2 cellular contexts compared by ENCODE assay signal in the genomic region with DNA sequence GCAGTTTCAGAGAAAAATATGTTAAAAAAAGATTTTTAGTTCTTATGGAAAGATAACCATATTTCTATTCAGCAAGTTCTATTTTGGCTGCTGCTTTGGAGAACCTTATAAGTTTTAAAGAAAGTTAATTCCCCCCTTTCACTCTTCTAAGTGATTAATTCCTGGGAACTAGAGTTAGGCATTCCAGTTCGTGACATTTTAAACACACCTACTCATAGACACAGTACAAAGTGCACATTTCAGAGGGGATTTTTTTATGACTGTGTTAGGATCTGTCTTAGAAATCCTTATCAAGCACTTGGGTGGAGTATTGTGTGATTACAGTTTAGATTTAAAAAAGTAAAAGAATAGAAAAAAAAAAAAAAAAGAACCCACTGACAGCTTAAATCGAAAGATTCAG.
TF ChIP-seq lines count a peak whose summit lies in the region.

No MANE protein-coding gene starts in this region.

TF ChIP-seq in SK-N-SH, 30 proteins besides CTCF, POLR2A, EP300 and RAD21 (continued from another document):
- no peak for TF ChIP-seq RFX5 (IDR thresholded peaks at IDR 0.05; ENCODE audit: low read length)
- TF ChIP-seq, protein P1, sequence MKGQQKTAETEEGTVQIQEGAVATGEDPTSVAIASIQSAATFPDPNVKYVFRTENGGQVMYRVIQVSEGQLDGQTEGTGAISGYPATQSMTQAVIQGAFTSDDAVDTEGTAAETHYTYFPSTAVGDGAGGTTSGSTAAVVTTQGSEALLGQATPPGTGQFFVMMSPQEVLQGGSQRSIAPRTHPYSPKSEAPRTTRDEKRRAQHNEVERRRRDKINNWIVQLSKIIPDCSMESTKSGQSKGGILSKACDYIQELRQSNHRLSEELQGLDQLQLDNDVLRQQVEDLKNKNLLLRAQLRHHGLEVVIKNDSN (IDR thresholded peaks at IDR 0.05; ENCODE audit: borderline replicate concordance, low read depth) = no peak
- TF ChIP-seq ELF1 (IDR thresholded peaks at IDR 0.05) = no peak
- TF ChIP-seq RCOR1 (IDR thresholded peaks at IDR 0.05; ENCODE audit: low read length) = no peak

TF ChIP-seq in SK-N-SH treated with all-trans-retinoic acid at 6 μM for 48 hours, 23 proteins besides CTCF, POLR2A, EP300 and RAD21 (continued from another document):
- TF ChIP-seq TSHZ2 (CRISPR knock-in tag; IDR thresholded peaks at IDR 0.05) (no peak), ISL1 (CRISPR knock-in tag; IDR thresholded peaks at IDR 0.05) (no peak), ZC3H10 (CRISPR knock-in tag; IDR thresholded peaks at IDR 0.05) (no peak), GLIS3 (CRISPR knock-in tag; IDR thresholded peaks at IDR 0.05) (no peak), CSRNP3 (CRISPR knock-in tag; IDR thresholded peaks at IDR 0.05) (no peak), SNAI2 (CRISPR knock-in tag; IDR thresholded peaks at IDR 0.05) (no peak), BACH2 (CRISPR knock-in tag; IDR thresholded peaks at IDR 0.05; ENCODE audit: borderline replicate concordance) (no peak), TCF4 (CRISPR knock-in tag; IDR thresholded peaks at IDR 0.05; ENCODE audit: borderline replicate concordance) (no peak)
TF ChIP-seq in SK-N-SH treated with all-trans-retinoic acid at 6 μM for 48 hours: peak in this region for 0.
